ENCODE assay signal across 32 cellular contexts in the genomic region with DNA sequence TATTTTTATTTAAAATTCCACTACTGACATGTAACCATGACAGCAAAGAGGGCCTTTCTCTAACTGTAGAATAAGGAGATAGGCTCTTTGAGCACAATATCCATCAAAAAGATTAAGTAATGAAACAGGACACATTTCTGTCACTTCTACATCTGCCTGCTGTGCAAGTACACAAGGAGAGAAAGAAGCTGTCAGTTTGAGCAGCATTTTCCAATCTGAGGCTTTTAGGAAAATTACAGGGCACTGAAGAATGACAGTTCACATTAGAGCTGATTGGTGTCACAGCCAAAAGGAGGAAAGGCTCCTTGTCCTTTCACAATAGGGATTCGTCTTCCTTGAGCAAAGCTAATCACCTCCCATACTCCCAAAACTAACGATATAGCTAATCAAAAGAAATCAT.
"Had no signal": no experiment of that assay in that cellular context is flagged by ENCODE, and none has a peak within 500 bp of the region (broad histone marks: within the 10 kb centered on the region; RNA-seq: fewer than 3 reads in every experiment).

No MANE protein-coding gene starts in this region.

- H3K9me3 ChIP-seq: adrenal gland, body of pancreas, breast epithelium had no signal

- H3K27me3 ChIP-seq: adrenal gland, body of pancreas, brain microvascular endothelial cell, breast epithelium had no signal

- H3K4me1 ChIP-seq: adrenal gland, body of pancreas, breast epithelium had no signal

- H3K36me3 ChIP-seq: adrenal gland, brain microvascular endothelial cell, breast epithelium had no signal

- H3K4me3 ChIP-seq: adrenal gland, body of pancreas, breast epithelium had no signal

- H3K27ac ChIP-seq: adrenal gland, body of pancreas, brain microvascular endothelial cell, breast epithelium, VCaP had no signal

- ATAC-seq: activated CD8-positive, alpha-beta T cell treated with anti-CD3 and anti-CD28 coated beads for 36 hours; activated naive CD4-positive, alpha-beta T cell treated with anti-CD3 and anti-CD28 coated beads, Interleukin-2, amount 50 U/mL, for 72 hours; activated T-cell treated with anti-CD3 and anti-CD28 coated beads, Interleukin-2, amount 50 U/mL, for 4 hours; activated T-cell treated with anti-CD3 and anti-CD28 coated beads, Interleukin-2, amount 50 U/mL, for 72 hours; activated T-helper 17 cell treated with anti-CD3 and anti-CD28 coated beads, Interleukin-2, amount 50 U/mL, for 72 hours; body of pancreas had no signal

- DNase-seq: activated B cell treated with CpG ODN at 0.5 μM for 24 hours; activated CD4-positive, alpha-beta memory T cell treated with anti-CD3 and anti-CD28 coated beads for 36 hours; activated CD4-positive, alpha-beta T cell treated with anti-CD3 and anti-CD28 coated beads for 4 hours; activated CD4-positive, alpha-beta T cell treated with anti-CD3 and anti-CD28 coated beads, Interleukin-2, amount 10 ng/mL, durations not matched to agents 24 days and 14 days; activated CD4-positive, alpha-beta T cell treated with anti-CD3 and anti-CD28 coated beads, Interleukin-2, amount 50 U/mL, for 1 hour; activated CD4-positive, alpha-beta T cell treated with anti-CD3 and anti-CD28 coated beads, Interleukin-2, amount 50 U/mL, for 4 hours; activated CD4-positive, CD25-positive, alpha-beta regulatory T cell treated with anti-CD3 and anti-CD28 coated beads, Interleukin-2, amount 50 U/mL, for 72 hours; activated CD8-positive, alpha-beta memory T cell treated with anti-CD3 and anti-CD28 coated beads, Interleukin-2, amount 50 U/mL, for 4 hours; activated CD8-positive, alpha-beta T cell treated with anti-CD3 and anti-CD28 coated beads for 36 hours; activated effector memory CD4-positive, alpha-beta T cell treated with anti-CD3 and anti-CD28 coated beads, Interleukin-2, amount 50 U/mL, for 16 hours; activated gamma-delta T cell treated with Interleukin-2 at 50 U/mL for 16 hours; activated naive CD4-positive, alpha-beta T cell; activated naive CD4-positive, alpha-beta T cell treated with anti-CD3 and anti-CD28 coated beads for 36 hours; activated naive CD4-positive, alpha-beta T cell treated with anti-CD3 and anti-CD28 coated beads, Interleukin-2, amount 50 U/mL, for 16 hours; activated naive CD8-positive, alpha-beta T cell treated with anti-CD3 and anti-CD28 coated beads for 36 hours; activated T-cell treated with anti-CD3 and anti-CD28 coated beads for 4 hours; activated T-cell treated with anti-CD3 and anti-CD28 coated beads, Interleukin-2, amount 50 U/mL, for 1 hour; activated T-cell treated with anti-CD3 and anti-CD28 coated beads, Interleukin-2, amount 50 U/mL, for 4 hours; activated T-cell treated with anti-CD3 and anti-CD28 coated beads, Interleukin-2, amount 50 U/mL, for 72 hours; adrenal gland; amniotic stem cell; aorta; body of pancreas; brain microvascular endothelial cell; central memory CD4-positive, alpha-beta T cell; T-helper 1 cell; T-helper 2 cell; T-helper 9 cell had no signal
